Comparison of ENCODE assay signal across 1 cellular context in genomic region chr3:65048151-65048550, GRCh38.
TF ChIP-seq lines count a peak whose summit lies in the region.

No MANE protein-coding gene starts in this region.

TF ChIP-seq in K562, 482 proteins besides CTCF, POLR2A, EP300 and RAD21 (continued from another document):
- TF ChIP-seq IRF2 (CRISPR knock-in tag; IDR thresholded peaks at IDR 0.05) (no peak), KLF16 (IDR thresholded peaks at IDR 0.05) (no peak), DACH1 (IDR thresholded peaks at IDR 0.05; ENCODE audit: partially characterized antibody) (peak; percentile 39), RERE (CRISPR knock-in tag; IDR thresholded peaks at IDR 0.05; ENCODE audit: borderline replicate concordance) (no peak), HMBOX1 (IDR thresholded peaks at IDR 0.05) (no peak), SREBF2 (CRISPR knock-in tag; IDR thresholded peaks at IDR 0.05) (no peak), CBFA2T3 (IDR thresholded peaks at IDR 0.05) (peak; percentile 31; the same call in 1 of the 2 replicates), ZNF23 (CRISPR knock-in tag; IDR thresholded peaks at IDR 0.05) (no peak), DPF2 (IDR thresholded peaks at IDR 0.05) (0 out of 2 replicates have a peak, but pooled peaks have one; percentile 21), ARID1B (IDR thresholded peaks at IDR 0.05) (peak; percentile 44), TAF7 (tag; IDR thresholded peaks at IDR 0.05) (no peak), MAFG (tag; conservative IDR thresholded peaks at IDR 0.05) (peak; percentile 81), ZNF274 (IDR thresholded peaks at IDR 0.05; ENCODE audit: borderline replicate concordance, low read depth, low read length) (no peak), NFE2L1 (tag; IDR thresholded peaks at IDR 0.05; ENCODE audit: borderline replicate concordance, low read depth) (no peak), ZBTB34 (CRISPR knock-in tag; IDR thresholded peaks at IDR 0.05) (no peak), ZNF133 (CRISPR knock-in tag; IDR thresholded peaks at IDR 0.05) (no peak), NFRKB (IDR thresholded peaks at IDR 0.05; ENCODE audit: low read depth) (no peak)
